In the genomic region with DNA sequence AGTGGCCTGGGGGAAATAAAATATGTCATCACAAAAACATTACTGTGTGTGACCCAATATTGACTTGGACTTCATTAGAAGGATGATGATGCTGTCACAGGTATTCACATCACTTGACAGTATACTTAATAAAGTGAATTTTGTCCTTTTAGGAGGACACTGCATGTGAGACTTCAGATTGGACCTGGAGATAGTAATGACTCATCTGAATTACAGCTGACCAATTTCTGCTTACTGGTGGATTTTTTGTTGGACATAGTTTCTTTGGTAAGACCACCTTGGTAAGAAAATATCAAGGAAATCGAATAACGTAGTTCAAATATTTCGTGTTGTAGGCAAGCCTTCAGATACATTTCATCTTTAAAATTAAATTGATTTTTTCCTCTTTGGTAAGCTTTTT, we compare ENCODE assay signal across 1 cellular context.
TF ChIP-seq lines count a peak whose summit lies in the region.

No MANE protein-coding gene starts in this region.

TF ChIP-seq in HepG2, 621 proteins besides CTCF, POLR2A, EP300 and RAD21:
- TF ChIP-seq ZNF160 (CRISPR knock-in tag; IDR thresholded peaks at IDR 0.05) (no peak), CSRNP2 (CRISPR knock-in tag; conservative IDR thresholded peaks at IDR 0.05; ENCODE audit: low read depth) (no peak), NFE2L2 (IDR thresholded peaks at IDR 0.05; ENCODE audit: low read length) (no peak), ZNF616 (CRISPR knock-in tag; IDR thresholded peaks at IDR 0.05; ENCODE audit: low read depth) (no peak), HCFC1 (IDR thresholded peaks at IDR 0.05; ENCODE audit: low read depth, low read length) (no peak), RERE (CRISPR knock-in tag; IDR thresholded peaks at IDR 0.05; ENCODE audit: low read depth) (no peak), LCORL (IDR thresholded peaks at IDR 0.05) (no peak), LCORL (CRISPR knock-in tag; IDR thresholded peaks at IDR 0.05) (no peak), MXI1 (IDR thresholded peaks at IDR 0.05; ENCODE audit: borderline replicate concordance, low read depth, low read length) (no peak), ZNF441 (CRISPR knock-in tag; IDR thresholded peaks at IDR 0.05; ENCODE audit: borderline replicate concordance) (no peak), MAFF (IDR thresholded peaks at IDR 0.05; ENCODE audit: low read depth, low read length) (peak; percentile 39; the same call in 1 of the 2 replicates), IRX3 (CRISPR knock-in tag; IDR thresholded peaks at IDR 0.05; ENCODE audit: borderline replicate concordance, low read depth) (no peak), SMAD1 (CRISPR knock-in tag; IDR thresholded peaks at IDR 0.05; ENCODE audit: borderline replicate concordance, low read depth) (no peak), HES4 (CRISPR knock-in tag; IDR thresholded peaks at IDR 0.05; ENCODE audit: borderline replicate concordance) (no peak), ZSCAN29 (CRISPR knock-in tag; conservative IDR thresholded peaks at IDR 0.05) (no peak), GFI1 (CRISPR knock-in tag; IDR thresholded peaks at IDR 0.05; ENCODE audit: borderline replicate concordance) (no peak), MAFK (conservative IDR thresholded peaks at IDR 0.05 in 1 of 2, IDR thresholded peaks at IDR 0.05 in 1 of 2; ENCODE audit: low read length in 2 of 2) (peak in 1 of 2 experiments; percentile 47; a peak in 2 of 4 replicates), ZSCAN30 (CRISPR knock-in tag; IDR thresholded peaks at IDR 0.05) (no peak)
